Comparison of ENCODE assay signal across 1 cellular context in genomic region chr21:38965910-38966504, GRCh38.
TF ChIP-seq lines count a peak whose summit lies in the region.

No MANE protein-coding gene starts in this region.

TF ChIP-seq in K562, 482 proteins besides CTCF, POLR2A, EP300 and RAD21 (continued from another document and continues in another):
- TF ChIP-seq HBP1 (CRISPR knock-in tag; IDR thresholded peaks at IDR 0.05) (no peak), STAG1 (CRISPR knock-in tag; IDR thresholded peaks at IDR 0.05; ENCODE audit: borderline replicate concordance) (no peak), ZNF239 (CRISPR knock-in tag; IDR thresholded peaks at IDR 0.05) (no peak), EP400 (IDR thresholded peaks at IDR 0.05) (peak; percentile 82), TCF7L2 (IDR thresholded peaks at IDR 0.05; ENCODE audit: low read depth, low read length) (no peak), NR2C1 (IDR thresholded peaks at IDR 0.05) (no peak), NR2C1 (tag; IDR thresholded peaks at IDR 0.05) (0 out of 2 replicates have a peak, but pooled peaks have one; percentile 12), E4F1 (CRISPR knock-in tag; IDR thresholded peaks at IDR 0.05; ENCODE audit: borderline replicate concordance) (no peak), PTBP1 (IDR thresholded peaks at IDR 0.05; ENCODE audit: low read depth, low read length) (no peak), ZNF507 (tag; conservative IDR thresholded peaks at IDR 0.05) (no peak), ZNF609 (CRISPR knock-in tag; IDR thresholded peaks at IDR 0.05; ENCODE audit: borderline replicate concordance) (no peak), ZNF76 (CRISPR knock-in tag; IDR thresholded peaks at IDR 0.05; ENCODE audit: borderline replicate concordance) (no peak), MAX (CRISPR knock-in tag; IDR thresholded peaks at IDR 0.05) (peak; percentile 73), TOE1 (IDR thresholded peaks at IDR 0.05; ENCODE audit: borderline replicate concordance) (no peak), TOE1 (CRISPR knock-in tag; IDR thresholded peaks at IDR 0.05; ENCODE audit: borderline replicate concordance, low read depth) (no peak), MEIS2 (IDR thresholded peaks at IDR 0.05; ENCODE audit: partially characterized antibody) (no peak), ZNF589 (CRISPR knock-in tag; IDR thresholded peaks at IDR 0.05; ENCODE audit: low read depth) (peak; percentile 82), MGA (IDR thresholded peaks at IDR 0.05) (peak; percentile 83), ATF3 (IDR thresholded peaks at IDR 0.05) (peak; percentile 56; the same call in 1 of the 2 replicates), ATF3 (CRISPR knock-in tag; conservative IDR thresholded peaks at IDR 0.05) (no peak), CTCFL (IDR thresholded peaks at IDR 0.05; ENCODE audit: borderline replicate concordance, insufficient read depth, low read depth, low read length, poor library complexity, severe bottlenecking) (no peak), GATA2 (CRISPR knock-in tag; IDR thresholded peaks at IDR 0.05) (no peak), HNRNPUL1 (IDR thresholded peaks at IDR 0.05; ENCODE audit: low read length) (no peak), NR0B1 (IDR thresholded peaks at IDR 0.05; ENCODE audit: partially characterized antibody) (no peak), KHSRP (IDR thresholded peaks at IDR 0.05) (no peak), ZNF274 (IDR thresholded peaks at IDR 0.05; ENCODE audit: borderline replicate concordance, low read depth, low read length) (no peak), NR3C1 (CRISPR knock-in tag; IDR thresholded peaks at IDR 0.05) (no peak)
